23 cellular contexts compared by ENCODE assay signal in the genomic region with DNA sequence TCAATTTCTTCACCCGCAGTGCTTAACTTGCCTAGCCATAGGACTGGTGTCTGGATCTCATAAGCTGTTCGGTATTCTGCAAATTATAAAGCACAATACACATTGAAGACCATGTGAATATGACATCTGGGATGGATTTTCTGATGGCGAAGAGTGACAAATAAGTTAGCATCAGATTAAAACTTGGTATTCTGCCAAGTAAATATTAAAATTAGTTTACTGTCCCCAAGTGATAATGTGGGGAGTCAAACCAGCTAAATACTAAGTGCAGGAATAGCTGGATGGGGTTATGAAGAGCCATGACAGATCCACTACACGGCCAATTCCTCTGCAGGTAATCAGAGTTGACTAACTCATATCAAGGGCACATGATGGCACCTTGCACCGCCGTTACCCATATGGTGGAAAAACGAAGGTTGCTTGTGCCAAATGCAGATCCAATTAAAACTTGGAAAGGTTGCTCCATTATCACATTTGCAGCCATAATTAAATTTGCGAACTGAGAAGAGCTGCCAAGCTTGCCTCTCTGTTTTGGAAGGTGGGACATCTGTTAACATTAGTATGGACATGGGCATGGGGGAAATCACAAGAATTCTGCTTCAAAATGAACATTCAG.
"Had no signal": no experiment of that assay in that cellular context is flagged by ENCODE, and none has a peak within 500 bp of the region (broad histone marks: within the 10 kb centered on the region; RNA-seq: fewer than 3 reads in every experiment).

No MANE protein-coding gene starts in this region.

- ATAC-seq: activated T-helper 17 cell treated with anti-CD3 and anti-CD28 coated beads, Interleukin-2, amount 50 U/mL, for 72 hours; K562 had no signal

- H3K27ac ChIP-seq: adrenal gland, coronary artery, PC-9, VCaP had no signal

- H3K36me3 ChIP-seq: adrenal gland had no signal

- H3K4me3 ChIP-seq: adrenal gland, coronary artery, K562, PC-9 had no signal

- DNase-seq: activated CD4-positive, alpha-beta memory T cell treated with anti-CD3 and anti-CD28 coated beads, Interleukin-2, amount 10 ng/mL, durations not matched to agents 7 days and 5 days; activated CD4-positive, alpha-beta T cell treated with anti-CD3 and anti-CD28 coated beads, Interleukin-2, amount 10 ng/mL, durations not matched to agents 7 days and 5 days; activated CD4-positive, CD25-positive, alpha-beta regulatory T cell; activated gamma-delta T cell; activated naive CD4-positive, alpha-beta T cell treated with anti-CD3 and anti-CD28 coated beads, Interleukin-2, amount 10 ng/mL, durations not matched to agents 7 days and 5 days; activated naive CD8-positive, alpha-beta T cell treated with anti-CD3 and anti-CD28 coated beads, Interleukin-2, amount 10 ng/mL, durations not matched to agents 7 days and 5 days; activated T-cell treated with anti-CD3 and anti-CD28 coated beads for 4 hours; activated T-cell treated with anti-CD3 and anti-CD28 coated beads, Interleukin-2, amount 50 U/mL, for 48 hours; adrenal gland; Karpas-422; MM.1S; NCI-H1105 treated with DMSO at 0.1 percent for 48 hours; NCI-H1436 treated with DMSO at 0.1 percent for 48 hours; NCI-H1930; NCI-H345; NCI-H748 treated with DMSO at 0.1 percent for 48 hours; PC-9; SHP77 treated with DMSO at 0.1 percent for 48 hours; T-helper 1 cell had no signal

- H3K4me1 ChIP-seq: adrenal gland had no signal

- H3K9me3 ChIP-seq: adrenal gland had no signal

- H3K4me2 ChIP-seq: PC-9 had no signal

- H2AFZ ChIP-seq: PC-9 had no signal

- H3K27me3 ChIP-seq: adrenal gland had no signal
